In genomic region chr6:129778793-129779192, GRCh38 we compare ENCODE assay signal across 6 cellular contexts.
"Had no signal": no experiment of that assay in that cellular context is flagged by ENCODE, and none has a peak within 500 bp of the region (broad histone marks: within the 10 kb centered on the region; RNA-seq: fewer than 3 reads in every experiment).

No MANE protein-coding gene starts in this region.

- H3K4me3 ChIP-seq: GM12878 had no signal

- ATAC-seq: GM12878 had no signal

- DNase-seq: GDM1, GF-D8 had no signal

- FAIRE-seq: GM12878, GM12892, GM18507, GM19239 had no signal
